In genomic region chr5:101424530-101425175, GRCh38 we compare ENCODE assay signal across 12 cellular contexts.
DNase-seq lines count a peak whose midpoint lies in the region; ATAC-seq and TF ChIP-seq lines count a peak whose summit lies in the region.
"Had no signal": no experiment of that assay in that cellular context is flagged by ENCODE, and none has a peak within 500 bp of the region (broad histone marks: within the 10 kb centered on the region; RNA-seq: fewer than 3 reads in every experiment).

No MANE protein-coding gene starts in this region.

- no peaks in the 10 kb centered on the region for H3K79me2 ChIP-seq in osteoblast (ENCODE audit: insufficient read depth, low read length)

- H3K27ac ChIP-seq in epithelial cell of prostate (peak overlapping the region; percentile 70), osteoblast (ENCODE audit: low read depth, low read length) (peak overlapping the region; percentile 84)

- peak overlapping the region; percentile 61 for H3K4me2 ChIP-seq in osteoblast (ENCODE audit: insufficient read depth, low read length)

- H3K36me3 ChIP-seq in osteoblast (ENCODE audit: insufficient read depth, low read length): no peaks in the 10 kb centered on the region
- H3K36me3 ChIP-seq: heart right ventricle had no signal

- no peak for ATAC-seq in stimulated activated naive CD8-positive, alpha-beta T cell treated with anti-CD3 and anti-CD28 coated beads, Interleukin-15, Interleukin-2, amounts not matched to agents 100 U/mL and 50 U/mL, for 24 hours
- no peak for ATAC-seq in GM19351 (IDR thresholded peaks at IDR 0.05; ENCODE audit: unreplicated experiment)
- ATAC-seq: CD8-positive, alpha-beta T cell; GM12878; WTC11 had no signal

- H4K20me1 ChIP-seq in osteoblast (ENCODE audit: insufficient read depth, low read length): no peaks in the 10 kb centered on the region

- in situ Hi-C loops in G401 (cut with HindIII; ENCODE audit: low sequenced_read_pairs): no loop called here

- peaks cover 32% of the 10 kb centered on the region for H3K4me1 ChIP-seq in osteoblast (ENCODE audit: insufficient read depth, low read length)
- H3K4me1 ChIP-seq: heart right ventricle had no signal

- DNase-seq in Ammon's horn (ENCODE audit: low spot score) (peak; percentile 18), M059J (ENCODE audit: low read depth) (peak; percentile 82), epithelial cell of prostate (ENCODE audit: low read depth, low spot score) (peak; percentile 46), osteoblast (ENCODE audit: insufficient read length, low spot score, missing footprints) (peak; percentile 81), NOMO-1 treated with dmso at 0.1 percent for 144 hours (lab: John Stamatoyannopoulos, UW; ENCODE audit: unreplicated experiment) (no peak), G401 (ENCODE audit: low spot score) (no peak)
- no peak for DNase-seq in stimulated activated naive CD8-positive, alpha-beta T cell treated with anti-CD3 and anti-CD28 coated beads, Interleukin-15, Interleukin-2, amounts not matched to agents 100 U/mL and 50 U/mL, for 24 hours
- DNase-seq: CD8-positive, alpha-beta T cell; heart right ventricle had no signal

- H3K9me3 ChIP-seq in osteoblast (ENCODE audit: low read depth, low read length): no peaks in the 10 kb centered on the region
- H3K9me3 ChIP-seq: heart right ventricle had no signal

- H2AFZ ChIP-seq in osteoblast (ENCODE audit: low read length): no peak overlapping the region

- H3K4me3 ChIP-seq in osteoblast (ENCODE audit: insufficient read depth, low read length): no peak overlapping the region
- H3K4me3 ChIP-seq: GM12878, heart right ventricle had no signal

- TF ChIP-seq CTCF in osteoblast (IDR thresholded peaks at IDR 0.05; ENCODE audit: extremely low read depth, low read depth, low read length): no peak

- H3K27me3 ChIP-seq in osteoblast (ENCODE audit: insufficient read depth, low read length): no peaks in the 10 kb centered on the region
- H3K27me3 ChIP-seq: heart right ventricle had no signal

Comparison
In these comparisons a context has a peak if more than half of its experiments do, and no peak if none do; other contexts are left out.
1. DNase-seq: peak in Ammon's horn (single experiment), M059J (single experiment), epithelial cell of prostate (single experiment) and osteoblast (single experiment); none in stimulated activated naive CD8-positive, alpha-beta T cell treated with anti-CD3 and anti-CD28 coated beads, Interleukin-15, Interleukin-2, amounts not matched to agents 100 U/mL and 50 U/mL, for 24 hours (single experiment), NOMO-1 treated with dmso at 0.1 percent for 144 hours (single experiment) and G401 (single experiment).